ENCODE assay signal across 1 cellular context in the genomic region with DNA sequence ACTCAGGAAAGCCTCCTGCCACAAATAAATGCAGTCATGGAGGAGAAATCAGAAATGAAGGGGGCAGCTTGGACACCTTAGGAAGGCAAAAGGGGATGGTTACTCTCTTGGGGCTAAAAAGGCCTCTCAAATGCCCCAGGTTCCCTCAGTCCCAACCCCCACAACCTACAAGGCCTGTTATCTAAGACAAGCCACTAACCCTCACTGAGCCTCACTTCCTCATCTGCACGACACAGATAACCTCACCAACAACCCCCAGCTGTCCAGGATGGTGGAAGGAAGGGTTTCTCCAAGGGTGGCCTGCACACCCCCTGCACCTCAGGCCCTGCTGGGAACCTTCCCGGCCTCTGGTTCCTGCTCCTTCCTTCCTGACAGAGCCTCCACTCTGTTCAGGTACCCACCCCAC.
A peak's percentile ranks its signal among the peaks of the same experiment; 100 is the strongest.
TF ChIP-seq lines count a peak whose summit lies in the region.

No MANE protein-coding gene starts in this region.

TF ChIP-seq in K562, 482 proteins besides CTCF, POLR2A, EP300 and RAD21 (continued from another document and continues in another):
- TF ChIP-seq, protein P1, sequence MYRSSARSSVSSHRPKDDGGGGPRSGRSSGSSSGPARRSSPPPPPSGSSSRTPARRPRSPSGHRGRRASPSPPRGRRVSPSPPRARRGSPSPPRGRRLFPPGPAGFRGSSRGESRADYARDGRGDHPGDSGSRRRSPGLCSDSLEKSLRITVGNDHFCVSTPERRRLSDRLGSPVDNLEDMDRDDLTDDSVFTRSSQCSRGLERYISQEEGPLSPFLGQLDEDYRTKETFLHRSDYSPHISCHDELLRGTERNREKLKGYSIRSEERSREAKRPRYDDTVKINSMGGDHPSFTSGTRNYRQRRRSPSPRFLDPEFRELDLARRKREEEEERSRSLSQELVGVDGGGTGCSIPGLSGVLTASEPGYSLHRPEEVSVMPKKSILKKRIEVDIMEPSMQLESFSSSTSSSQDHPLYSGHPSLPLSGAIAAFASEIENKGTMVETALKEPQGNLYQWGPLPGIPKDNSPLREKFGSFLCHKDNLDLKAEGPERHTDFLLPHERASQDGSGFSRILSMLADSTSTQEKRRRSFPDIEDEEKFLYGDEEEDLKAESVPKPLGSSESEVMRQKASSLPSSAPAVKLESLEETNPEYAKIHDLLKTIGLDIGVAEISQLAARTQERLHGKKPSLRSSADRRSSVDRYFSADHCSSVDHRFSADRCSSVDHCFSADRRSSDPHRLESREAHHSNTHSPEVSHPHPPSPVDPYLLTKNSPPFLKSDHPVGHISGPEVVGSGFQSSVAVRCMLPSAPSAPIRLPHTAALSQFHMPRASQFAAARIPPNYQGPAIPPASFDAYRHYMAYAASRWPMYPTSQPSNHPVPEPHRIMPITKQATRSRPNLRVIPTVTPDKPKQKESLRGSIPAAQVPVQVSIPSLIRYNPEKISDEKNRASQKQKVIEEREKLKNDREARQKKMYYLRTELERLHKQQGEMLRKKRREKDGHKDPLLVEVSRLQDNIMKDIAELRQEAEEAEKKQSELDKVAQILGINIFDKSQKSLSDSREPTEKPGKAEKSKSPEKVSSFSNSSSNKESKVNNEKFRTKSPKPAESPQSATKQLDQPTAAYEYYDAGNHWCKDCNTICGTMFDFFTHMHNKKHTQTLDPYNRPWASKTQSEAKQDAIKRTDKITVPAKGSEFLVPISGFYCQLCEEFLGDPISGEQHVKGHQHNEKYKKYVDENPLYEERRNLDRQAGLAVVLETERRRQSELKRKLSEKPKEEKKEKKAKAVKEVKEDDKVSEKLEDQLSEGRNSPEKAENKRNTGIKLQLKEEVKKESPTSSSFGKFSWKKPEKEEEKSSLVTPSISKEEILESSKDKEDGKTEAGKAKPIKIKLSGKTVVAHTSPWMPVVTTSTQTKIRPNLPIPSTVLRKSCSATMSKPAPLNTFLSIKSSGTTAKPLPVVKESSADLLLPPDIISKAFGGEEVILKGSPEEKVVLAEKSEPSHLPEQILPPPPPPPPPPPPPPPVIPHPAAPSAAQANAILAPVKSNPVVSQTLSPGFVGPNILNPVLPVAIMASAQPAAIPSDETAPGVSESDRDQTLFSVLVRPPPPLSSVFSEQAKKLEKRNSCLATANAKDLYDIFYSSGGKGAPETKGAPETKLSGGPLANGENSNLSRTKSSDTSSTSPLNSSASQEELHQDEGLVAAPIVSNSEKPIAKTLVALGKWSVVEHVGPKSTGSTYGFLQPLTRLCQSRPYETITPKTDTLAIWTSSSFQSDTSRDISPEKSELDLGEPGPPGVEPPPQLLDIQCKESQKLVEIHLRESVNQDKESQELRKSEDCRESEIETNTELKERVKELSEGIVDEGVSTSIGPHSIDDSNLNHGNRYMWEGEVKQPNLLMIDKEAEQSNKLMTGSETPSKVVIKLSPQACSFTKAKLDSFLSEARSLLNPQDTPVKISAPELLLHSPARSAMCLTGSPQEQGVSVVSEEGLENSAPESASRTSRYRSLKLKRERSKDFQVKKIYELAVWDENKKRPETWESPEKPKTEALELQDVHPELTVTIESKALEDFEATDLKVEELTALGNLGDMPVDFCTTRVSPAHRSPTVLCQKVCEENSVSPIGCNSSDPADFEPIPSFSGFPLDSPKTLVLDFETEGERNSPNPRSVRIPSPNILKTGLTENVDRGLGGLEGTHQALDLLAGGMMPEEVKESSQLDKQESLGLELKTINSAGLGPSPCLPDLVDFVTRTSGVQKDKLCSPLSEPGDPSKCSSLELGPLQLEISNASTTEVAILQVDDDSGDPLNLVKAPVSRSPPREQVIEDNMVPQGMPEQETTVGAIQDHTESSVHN (IDR thresholded peaks at IDR 0.05; ENCODE audit: borderline replicate concordance in 1 of 2, low read depth in 1 of 2), result peak in 1 of 2 experiments; percentile 56; a peak in 2 of 4 replicates
- peak in 1 of 2 experiments; percentile 72; a peak in 2 of 3 replicates for TF ChIP-seq CBX3 (IDR thresholded peaks at IDR 0.05; ENCODE audit: borderline replicate concordance in 1 of 2, low read length in 2 of 2)
- TF ChIP-seq MTA3 (IDR thresholded peaks at IDR 0.05; ENCODE audit: borderline replicate concordance), result peak; percentile 69
- TF ChIP-seq STAT5A (IDR thresholded peaks at IDR 0.05; ENCODE audit: borderline replicate concordance, low read length), result peak; percentile 94
- peak; percentile 95 for TF ChIP-seq ZNF766 (CRISPR knock-in tag; conservative IDR thresholded peaks at IDR 0.05)
- TF ChIP-seq, protein P2, sequence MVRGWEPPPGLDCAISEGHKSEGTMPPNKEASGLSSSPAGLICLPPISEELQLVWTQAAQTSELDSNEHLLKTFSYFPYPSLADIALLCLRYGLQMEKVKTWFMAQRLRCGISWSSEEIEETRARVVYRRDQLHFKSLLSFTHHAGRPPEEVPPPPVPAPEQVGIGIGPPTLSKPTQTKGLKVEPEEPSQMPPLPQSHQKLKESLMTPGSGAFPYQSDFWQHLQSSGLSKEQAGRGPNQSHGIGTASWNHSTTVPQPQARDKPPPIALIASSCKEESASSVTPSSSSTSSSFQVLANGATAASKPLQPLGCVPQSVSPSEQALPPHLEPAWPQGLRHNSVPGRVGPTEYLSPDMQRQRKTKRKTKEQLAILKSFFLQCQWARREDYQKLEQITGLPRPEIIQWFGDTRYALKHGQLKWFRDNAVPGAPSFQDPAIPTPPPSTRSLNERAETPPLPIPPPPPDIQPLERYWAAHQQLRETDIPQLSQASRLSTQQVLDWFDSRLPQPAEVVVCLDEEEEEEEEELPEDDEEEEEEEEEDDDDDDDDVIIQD (CRISPR knock-in tag; IDR thresholded peaks at IDR 0.05), result no peak
- peak; percentile 51; the same call in 1 of the 2 replicates for TF ChIP-seq GABPB1 (CRISPR knock-in tag; IDR thresholded peaks at IDR 0.05)
- no peak for TF ChIP-seq SIN3B (IDR thresholded peaks at IDR 0.05; ENCODE audit: low read depth)
- TF ChIP-seq TEAD1 (CRISPR knock-in tag; IDR thresholded peaks at IDR 0.05), result peak in 1 of 2 experiments; percentile 70; a peak in 2 of 4 replicates
- TF ChIP-seq RBM17 (IDR thresholded peaks at IDR 0.05; ENCODE audit: borderline replicate concordance, low read depth, low read length), result no peak
- peak; percentile 88 for TF ChIP-seq PYGO2 (tag; IDR thresholded peaks at IDR 0.05)
- TF ChIP-seq, protein P3, sequence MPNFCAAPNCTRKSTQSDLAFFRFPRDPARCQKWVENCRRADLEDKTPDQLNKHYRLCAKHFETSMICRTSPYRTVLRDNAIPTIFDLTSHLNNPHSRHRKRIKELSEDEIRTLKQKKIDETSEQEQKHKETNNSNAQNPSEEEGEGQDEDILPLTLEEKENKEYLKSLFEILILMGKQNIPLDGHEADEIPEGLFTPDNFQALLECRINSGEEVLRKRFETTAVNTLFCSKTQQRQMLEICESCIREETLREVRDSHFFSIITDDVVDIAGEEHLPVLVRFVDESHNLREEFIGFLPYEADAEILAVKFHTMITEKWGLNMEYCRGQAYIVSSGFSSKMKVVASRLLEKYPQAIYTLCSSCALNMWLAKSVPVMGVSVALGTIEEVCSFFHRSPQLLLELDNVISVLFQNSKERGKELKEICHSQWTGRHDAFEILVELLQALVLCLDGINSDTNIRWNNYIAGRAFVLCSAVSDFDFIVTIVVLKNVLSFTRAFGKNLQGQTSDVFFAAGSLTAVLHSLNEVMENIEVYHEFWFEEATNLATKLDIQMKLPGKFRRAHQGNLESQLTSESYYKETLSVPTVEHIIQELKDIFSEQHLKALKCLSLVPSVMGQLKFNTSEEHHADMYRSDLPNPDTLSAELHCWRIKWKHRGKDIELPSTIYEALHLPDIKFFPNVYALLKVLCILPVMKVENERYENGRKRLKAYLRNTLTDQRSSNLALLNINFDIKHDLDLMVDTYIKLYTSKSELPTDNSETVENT (CRISPR knock-in tag; IDR thresholded peaks at IDR 0.05), result no peak
- peak; percentile 86 for TF ChIP-seq JUND (IDR thresholded peaks at IDR 0.05; ENCODE audit: borderline replicate concordance, low read depth, low read length)
- TF ChIP-seq JUND (tag; IDR thresholded peaks at IDR 0.05; ENCODE audit: borderline replicate concordance, low read depth, low read length), result peak; percentile 72; the same call in 1 of the 3 replicates
- TF ChIP-seq CC2D1A (IDR thresholded peaks at IDR 0.05), result peak; percentile 96
- no peak for TF ChIP-seq POLR2AphosphoS2 (IDR thresholded peaks at IDR 0.05; ENCODE audit: low read length)
- TF ChIP-seq MYBL2 (IDR thresholded peaks at IDR 0.05; ENCODE audit: low read depth), result no peak
- no peak for TF ChIP-seq MYBL2 (CRISPR knock-in tag; IDR thresholded peaks at IDR 0.05; ENCODE audit: borderline replicate concordance)
- TF ChIP-seq, protein P4, sequence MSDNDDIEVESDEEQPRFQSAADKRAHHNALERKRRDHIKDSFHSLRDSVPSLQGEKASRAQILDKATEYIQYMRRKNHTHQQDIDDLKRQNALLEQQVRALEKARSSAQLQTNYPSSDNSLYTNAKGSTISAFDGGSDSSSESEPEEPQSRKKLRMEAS (CRISPR knock-in tag; IDR thresholded peaks at IDR 0.05), result peak; percentile 21; the same call in 1 of the 2 replicates
- peak; percentile 60; the same call in 1 of the 2 replicates for TF ChIP-seq OTX1 (CRISPR knock-in tag; IDR thresholded peaks at IDR 0.05)
- TF ChIP-seq, protein P5, sequence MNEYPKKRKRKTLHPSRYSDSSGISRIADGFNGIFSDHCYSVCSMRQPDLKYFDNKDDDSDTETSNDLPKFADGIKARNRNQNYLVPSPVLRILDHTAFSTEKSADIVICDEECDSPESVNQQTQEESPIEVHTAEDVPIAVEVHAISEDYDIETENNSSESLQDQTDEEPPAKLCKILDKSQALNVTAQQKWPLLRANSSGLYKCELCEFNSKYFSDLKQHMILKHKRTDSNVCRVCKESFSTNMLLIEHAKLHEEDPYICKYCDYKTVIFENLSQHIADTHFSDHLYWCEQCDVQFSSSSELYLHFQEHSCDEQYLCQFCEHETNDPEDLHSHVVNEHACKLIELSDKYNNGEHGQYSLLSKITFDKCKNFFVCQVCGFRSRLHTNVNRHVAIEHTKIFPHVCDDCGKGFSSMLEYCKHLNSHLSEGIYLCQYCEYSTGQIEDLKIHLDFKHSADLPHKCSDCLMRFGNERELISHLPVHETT (CRISPR knock-in tag; conservative IDR thresholded peaks at IDR 0.05 in 1 of 2, IDR thresholded peaks at IDR 0.05 in 1 of 2), result peak in 1 of 2 experiments; percentile 81; a peak in 2 of 4 replicates
- TF ChIP-seq KLF16 (IDR thresholded peaks at IDR 0.05), result peak; percentile 98
- peak; percentile 79 for TF ChIP-seq SMAD1 (IDR thresholded peaks at IDR 0.05; ENCODE audit: low read depth, low read length, partially characterized antibody)
- TF ChIP-seq NFIC (IDR thresholded peaks at IDR 0.05), result peak; percentile 95
- TF ChIP-seq PHB2 (IDR thresholded peaks at IDR 0.05; ENCODE audit: low read depth), result peak; percentile 94
- peak; percentile 78 for TF ChIP-seq NBN (IDR thresholded peaks at IDR 0.05; ENCODE audit: low read depth)
- no peak for TF ChIP-seq RBFOX2 (IDR thresholded peaks at IDR 0.05; ENCODE audit: low read depth, low read length)
- TF ChIP-seq MTA2 (IDR thresholded peaks at IDR 0.05; ENCODE audit: low read depth), result peak; percentile 99
- peak in 1 of 2 experiments; percentile 87; a peak in 2 of 4 replicates for TF ChIP-seq HDAC1 (IDR thresholded peaks at IDR 0.05)
- TF ChIP-seq RCOR1 (IDR thresholded peaks at IDR 0.05; ENCODE audit: borderline replicate concordance in 1 of 2, low read depth in 2 of 2, low read length in 2 of 2), result peak; percentile 75 to 92; a peak in 3 of 4 replicates
- TF ChIP-seq RAD51 (IDR thresholded peaks at IDR 0.05; ENCODE audit: borderline replicate concordance, low read depth), result no peak
- peak; percentile 85 to 94; a peak in 3 of 4 replicates for TF ChIP-seq ARNT (IDR thresholded peaks at IDR 0.05)
- no peak for TF ChIP-seq ZNF23 (CRISPR knock-in tag; IDR thresholded peaks at IDR 0.05)
- TF ChIP-seq, protein P6, sequence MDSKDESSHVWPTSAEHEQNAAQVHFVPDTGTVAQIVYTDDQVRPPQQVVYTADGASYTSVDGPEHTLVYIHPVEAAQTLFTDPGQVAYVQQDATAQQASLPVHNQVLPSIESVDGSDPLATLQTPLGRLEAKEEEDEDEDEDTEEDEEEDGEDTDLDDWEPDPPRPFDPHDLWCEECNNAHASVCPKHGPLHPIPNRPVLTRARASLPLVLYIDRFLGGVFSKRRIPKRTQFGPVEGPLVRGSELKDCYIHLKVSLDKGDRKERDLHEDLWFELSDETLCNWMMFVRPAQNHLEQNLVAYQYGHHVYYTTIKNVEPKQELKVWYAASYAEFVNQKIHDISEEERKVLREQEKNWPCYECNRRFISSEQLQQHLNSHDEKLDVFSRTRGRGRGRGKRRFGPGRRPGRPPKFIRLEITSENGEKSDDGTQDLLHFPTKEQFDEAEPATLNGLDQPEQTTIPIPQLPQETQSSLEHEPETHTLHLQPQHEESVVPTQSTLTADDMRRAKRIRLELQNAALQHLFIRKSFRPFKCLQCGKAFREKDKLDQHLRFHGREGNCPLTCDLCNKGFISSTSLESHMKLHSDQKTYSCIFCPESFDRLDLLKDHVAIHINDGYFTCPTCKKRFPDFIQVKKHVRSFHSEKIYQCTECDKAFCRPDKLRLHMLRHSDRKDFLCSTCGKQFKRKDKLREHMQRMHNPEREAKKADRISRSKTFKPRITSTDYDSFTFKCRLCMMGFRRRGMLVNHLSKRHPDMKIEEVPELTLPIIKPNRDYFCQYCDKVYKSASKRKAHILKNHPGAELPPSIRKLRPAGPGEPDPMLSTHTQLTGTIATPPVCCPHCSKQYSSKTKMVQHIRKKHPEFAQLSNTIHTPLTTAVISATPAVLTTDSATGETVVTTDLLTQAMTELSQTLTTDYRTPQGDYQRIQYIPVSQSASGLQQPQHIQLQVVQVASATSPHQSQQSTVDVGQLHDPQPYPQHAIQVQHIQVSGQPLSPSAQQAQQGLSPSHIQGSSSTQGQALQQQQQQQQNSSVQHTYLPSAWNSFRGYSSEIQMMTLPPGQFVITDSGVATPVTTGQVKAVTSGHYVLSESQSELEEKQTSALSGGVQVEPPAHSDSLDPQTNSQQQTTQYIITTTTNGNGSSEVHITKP (IDR thresholded peaks at IDR 0.05; ENCODE audit: partially characterized antibody), result peak; percentile 43
- peak; percentile 97 for TF ChIP-seq GATA2 (CRISPR knock-in tag; IDR thresholded peaks at IDR 0.05)
- 0 out of 2 replicates have a peak, but pooled peaks have one; percentile 11 for TF ChIP-seq L3MBTL2 (IDR thresholded peaks at IDR 0.05)
- peak; percentile 99 for TF ChIP-seq POLR2AphosphoS5 (IDR thresholded peaks at IDR 0.05; ENCODE audit: control insufficient read depth, insufficient read depth, low read depth, low read length)
- peak; percentile 63 for TF ChIP-seq MEIS2 (IDR thresholded peaks at IDR 0.05; ENCODE audit: partially characterized antibody)
- no peak for TF ChIP-seq ZKSCAN3 (CRISPR knock-in tag; IDR thresholded peaks at IDR 0.05)
- peak; percentile 78 for TF ChIP-seq FOSL1 (tag; conservative IDR thresholded peaks at IDR 0.05)
- TF ChIP-seq, protein P7, sequence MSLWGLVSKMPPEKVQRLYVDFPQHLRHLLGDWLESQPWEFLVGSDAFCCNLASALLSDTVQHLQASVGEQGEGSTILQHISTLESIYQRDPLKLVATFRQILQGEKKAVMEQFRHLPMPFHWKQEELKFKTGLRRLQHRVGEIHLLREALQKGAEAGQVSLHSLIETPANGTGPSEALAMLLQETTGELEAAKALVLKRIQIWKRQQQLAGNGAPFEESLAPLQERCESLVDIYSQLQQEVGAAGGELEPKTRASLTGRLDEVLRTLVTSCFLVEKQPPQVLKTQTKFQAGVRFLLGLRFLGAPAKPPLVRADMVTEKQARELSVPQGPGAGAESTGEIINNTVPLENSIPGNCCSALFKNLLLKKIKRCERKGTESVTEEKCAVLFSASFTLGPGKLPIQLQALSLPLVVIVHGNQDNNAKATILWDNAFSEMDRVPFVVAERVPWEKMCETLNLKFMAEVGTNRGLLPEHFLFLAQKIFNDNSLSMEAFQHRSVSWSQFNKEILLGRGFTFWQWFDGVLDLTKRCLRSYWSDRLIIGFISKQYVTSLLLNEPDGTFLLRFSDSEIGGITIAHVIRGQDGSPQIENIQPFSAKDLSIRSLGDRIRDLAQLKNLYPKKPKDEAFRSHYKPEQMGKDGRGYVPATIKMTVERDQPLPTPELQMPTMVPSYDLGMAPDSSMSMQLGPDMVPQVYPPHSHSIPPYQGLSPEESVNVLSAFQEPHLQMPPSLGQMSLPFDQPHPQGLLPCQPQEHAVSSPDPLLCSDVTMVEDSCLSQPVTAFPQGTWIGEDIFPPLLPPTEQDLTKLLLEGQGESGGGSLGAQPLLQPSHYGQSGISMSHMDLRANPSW (CRISPR knock-in tag; IDR thresholded peaks at IDR 0.05), result no peak
